1 cellular context compared by ENCODE assay signal in genomic region chr9:92735907-92736600, GRCh38.
TF ChIP-seq lines count a peak whose summit lies in the region.

No MANE protein-coding gene starts in this region.

TF ChIP-seq in SK-N-SH treated with all-trans-retinoic acid at 6 μM for 48 hours, 23 proteins besides CTCF, POLR2A, EP300 and RAD21 (continued from another document):
- TF ChIP-seq POU6F1 (CRISPR knock-in tag; IDR thresholded peaks at IDR 0.05; ENCODE audit: borderline replicate concordance, low read depth) (no peak), OSR1 (CRISPR knock-in tag; IDR thresholded peaks at IDR 0.05) (no peak), PATZ1 (CRISPR knock-in tag; IDR thresholded peaks at IDR 0.05; ENCODE audit: borderline replicate concordance) (no peak), GLIS3 (CRISPR knock-in tag; IDR thresholded peaks at IDR 0.05) (no peak), ZFP30 (CRISPR knock-in tag; IDR thresholded peaks at IDR 0.05) (no peak), TCF4 (CRISPR knock-in tag; IDR thresholded peaks at IDR 0.05; ENCODE audit: borderline replicate concordance) (peak; percentile 52), ZNF70 (CRISPR knock-in tag; IDR thresholded peaks at IDR 0.05) (no peak), ISL1 (CRISPR knock-in tag; IDR thresholded peaks at IDR 0.05) (peak; percentile 56)
